Comparison of ENCODE assay signal across 26 cellular contexts in the genomic region with DNA sequence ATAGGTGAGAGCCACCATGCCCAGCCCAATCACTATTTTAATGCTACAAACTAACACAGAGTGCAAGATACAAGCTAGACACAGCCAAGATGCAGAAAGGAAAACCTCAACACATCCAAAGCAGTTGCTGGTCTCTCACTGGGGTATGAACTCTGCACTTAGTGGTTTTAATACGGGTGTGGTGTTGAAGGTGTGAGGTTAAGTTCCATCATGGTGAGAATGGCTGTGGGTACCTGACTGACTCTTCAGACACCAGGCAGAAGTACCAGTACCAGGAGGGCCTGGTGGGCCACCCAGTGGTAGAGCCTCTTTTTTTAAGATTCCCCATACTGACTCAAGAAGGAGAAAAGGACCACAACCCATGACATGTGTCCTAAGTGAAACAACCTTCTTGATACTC. TPM values are rescaled to one million over a fixed set of nuclear protein-coding genes. Genes with fewer than 3 reads are reported as not detected.
DNase-seq lines count a peak whose midpoint lies in the region; ATAC-seq and TF ChIP-seq lines count a peak whose summit lies in the region.
"Had no signal": no experiment of that assay in that cellular context is flagged by ENCODE, and none has a peak within 500 bp of the region (broad histone marks: within the 10 kb centered on the region; RNA-seq: fewer than 3 reads in every experiment).

No MANE protein-coding gene starts in this region.

- H3K9me3 Mint-ChIP-seq in activated naive CD8-positive, alpha-beta T cell treated with anti-CD3 and anti-CD28 coated beads, Interleukin-2, amount 10 ng/mL, durations not matched to agents 7 days and 5 days: no peaks in the 10 kb centered on the region
- H3K9me3 Mint-ChIP-seq in activated naive CD8-positive, alpha-beta T cell treated with anti-CD3 and anti-CD28 coated beads for 36 hours: no peaks in the 10 kb centered on the region
- no peaks in the 10 kb centered on the region for H3K9me3 Mint-ChIP-seq in activated CD8-positive, alpha-beta T cell treated with anti-CD3 and anti-CD28 coated beads for 36 hours
- no peaks in the 10 kb centered on the region for H3K9me3 Mint-ChIP-seq in naive thymus-derived CD4-positive, alpha-beta T cell
- H3K9me3 Mint-ChIP-seq: CD4-positive, alpha-beta memory T cell had no signal

- H3K27me3 ChIP-seq in naive thymus-derived CD4-positive, alpha-beta T cell (ENCODE audit: control insufficient read depth in 2 of 2, insufficient read depth in 2 of 2, low read length in 2 of 2): peaks cover 0 to 4% of the 10 kb centered on the region in 2 donors

- peaks cover 19% of the 10 kb centered on the region for H3K4me1 Mint-ChIP-seq in activated naive CD8-positive, alpha-beta T cell treated with anti-CD3 and anti-CD28 coated beads, Interleukin-2, amount 10 ng/mL, durations not matched to agents 7 days and 5 days
- peaks cover 4% of the 10 kb centered on the region for H3K4me1 Mint-ChIP-seq in activated naive CD8-positive, alpha-beta T cell treated with anti-CD3 and anti-CD28 coated beads for 36 hours
- peaks cover 25% of the 10 kb centered on the region for H3K4me1 Mint-ChIP-seq in activated CD8-positive, alpha-beta T cell treated with anti-CD3 and anti-CD28 coated beads for 36 hours (ENCODE audit: low read depth)
- peaks cover 0 to 10% (median 0%) of the 10 kb centered on the region in 7 donors for H3K4me1 Mint-ChIP-seq in naive thymus-derived CD4-positive, alpha-beta T cell

- H3K36me3 ChIP-seq in naive thymus-derived CD4-positive, alpha-beta T cell (ENCODE audit: control insufficient read depth in 2 of 3, insufficient read depth in 3 of 3, low read length in 3 of 3): no peaks in the 10 kb centered on the region
- H3K36me3 ChIP-seq: BLaER1 treated with 17β-estradiol and CSF1 and Interleukin-3, amounts not matched to agents 10 nM and 100 nM; HAP-1 had no signal

- peaks cover 68% of the 10 kb centered on the region for H3K27me3 Mint-ChIP-seq in activated naive CD8-positive, alpha-beta T cell treated with anti-CD3 and anti-CD28 coated beads, Interleukin-2, amount 10 ng/mL, durations not matched to agents 7 days and 5 days
- H3K27me3 Mint-ChIP-seq in activated naive CD8-positive, alpha-beta T cell treated with anti-CD3 and anti-CD28 coated beads for 36 hours: peaks cover 79% of the 10 kb centered on the region
- H3K27me3 Mint-ChIP-seq in activated CD8-positive, alpha-beta T cell treated with anti-CD3 and anti-CD28 coated beads for 36 hours: peaks cover 29% of the 10 kb centered on the region
- peaks cover 27 to 74% (median 45%) of the 10 kb centered on the region in 5 donors for H3K27me3 Mint-ChIP-seq in naive thymus-derived CD4-positive, alpha-beta T cell

- CTCF ChIA-PET in activated CD8-positive, alpha-beta T cell treated with anti-CD3 and anti-CD28 coated beads for 36 hours (lab: Charles Lee): interaction anchor here (1.0 to 1.4 kb wide), 2 partner anchors 9 to 14 kb away, joined by 3 to 5 read pairs; no protein-coding TSS in a partner anchor
- CTCF ChIA-PET in naive thymus-derived CD4-positive, alpha-beta T cell (lab: Charles Lee): interaction anchor here (0.6 to 2.6 kb wide), 2 partner anchors 190 to 384 kb away, joined by 3 to 11 read pairs; no protein-coding TSS in a partner anchor
- CTCF ChIA-PET in GM10248 (lab: Yijun Ruan, JAX): no interaction called here

- H3K36me3 Mint-ChIP-seq in activated naive CD8-positive, alpha-beta T cell treated with anti-CD3 and anti-CD28 coated beads, Interleukin-2, amount 10 ng/mL, durations not matched to agents 7 days and 5 days: peaks cover 3% of the 10 kb centered on the region
- H3K36me3 Mint-ChIP-seq in activated naive CD8-positive, alpha-beta T cell treated with anti-CD3 and anti-CD28 coated beads for 36 hours: peaks cover 2% of the 10 kb centered on the region
- peaks cover 9% of the 10 kb centered on the region for H3K36me3 Mint-ChIP-seq in activated CD8-positive, alpha-beta T cell treated with anti-CD3 and anti-CD28 coated beads for 36 hours (ENCODE audit: low read depth)
- peaks cover 0 to 6% (median 3%) of the 10 kb centered on the region in 5 donors for H3K36me3 Mint-ChIP-seq in naive thymus-derived CD4-positive, alpha-beta T cell

- H3K4me1 ChIP-seq in naive thymus-derived CD4-positive, alpha-beta T cell (ENCODE audit: control insufficient read depth in 2 of 2, insufficient read depth in 2 of 2, low read length in 2 of 2): no peaks in the 10 kb centered on the region
- H3K4me1 ChIP-seq: HAP-1 had no signal

- ATAC-seq in activated naive CD8-positive, alpha-beta T cell treated with anti-CD3 and anti-CD28 coated beads, Interleukin-2, amount 10 ng/mL, durations not matched to agents 7 days and 5 days (ENCODE audit: low read depth): peak; percentile 68
- ATAC-seq in activated CD8-positive, alpha-beta T cell treated with anti-CD3 and anti-CD28 coated beads for 36 hours: peak; percentile 52
- peak; percentile 22 for ATAC-seq in naive thymus-derived CD4-positive, alpha-beta T cell
- ATAC-seq in GM18907 (IDR thresholded peaks at IDR 0.05; ENCODE audit: unreplicated experiment): no peak
- ATAC-seq: A549, GM12878 had no signal

- H3K27ac Mint-ChIP-seq in activated naive CD8-positive, alpha-beta T cell treated with anti-CD3 and anti-CD28 coated beads, Interleukin-2, amount 10 ng/mL, durations not matched to agents 7 days and 5 days: no peak overlapping the region
- H3K27ac Mint-ChIP-seq in activated naive CD8-positive, alpha-beta T cell treated with anti-CD3 and anti-CD28 coated beads for 36 hours: no peak overlapping the region
- no peak overlapping the region for H3K27ac Mint-ChIP-seq in activated CD8-positive, alpha-beta T cell treated with anti-CD3 and anti-CD28 coated beads for 36 hours
- no peak overlapping the region for H3K27ac Mint-ChIP-seq in naive thymus-derived CD4-positive, alpha-beta T cell
- H3K27ac Mint-ChIP-seq: CD4-positive, alpha-beta memory T cell had no signal

- POLR2A ChIA-PET in activated naive CD8-positive, alpha-beta T cell treated with anti-CD3 and anti-CD28 coated beads, Interleukin-2, amount 10 ng/mL, durations not matched to agents 7 days and 5 days (lab: Charles Lee): interaction anchor here (1.1 kb wide), 1 partner anchor 187 kb away, joined by 5 read pairs; no protein-coding TSS in a partner anchor
- POLR2A ChIA-PET in activated CD8-positive, alpha-beta T cell treated with anti-CD3 and anti-CD28 coated beads for 36 hours (lab: Charles Lee): no interaction called here
- POLR2A ChIA-PET in naive thymus-derived CD4-positive, alpha-beta T cell (lab: Charles Lee): no interaction called here
- POLR2A ChIA-PET in GM10248 (lab: Yijun Ruan, JAX): no interaction called here

- no peak overlapping the region for H3K4me3 Mint-ChIP-seq in activated naive CD8-positive, alpha-beta T cell treated with anti-CD3 and anti-CD28 coated beads, Interleukin-2, amount 10 ng/mL, durations not matched to agents 7 days and 5 days
- H3K4me3 Mint-ChIP-seq in activated naive CD8-positive, alpha-beta T cell treated with anti-CD3 and anti-CD28 coated beads for 36 hours: no peak overlapping the region
- H3K4me3 Mint-ChIP-seq in activated CD8-positive, alpha-beta T cell treated with anti-CD3 and anti-CD28 coated beads for 36 hours: no peak overlapping the region
- no peak overlapping the region for H3K4me3 Mint-ChIP-seq in naive thymus-derived CD4-positive, alpha-beta T cell
- H3K4me3 Mint-ChIP-seq: CD4-positive, alpha-beta memory T cell had no signal

- no peak overlapping the region for H3K27ac ChIP-seq in naive thymus-derived CD4-positive, alpha-beta T cell (ENCODE audit: low read depth, low read length)
- H3K27ac ChIP-seq: A549; BLaER1 treated with 17β-estradiol and CSF1 and Interleukin-3, amounts not matched to agents 10 nM and 100 nM; SK-N-MC had no signal

- DNase-seq in activated naive CD8-positive, alpha-beta T cell treated with anti-CD3 and anti-CD28 coated beads, Interleukin-2, amount 10 ng/mL, durations not matched to agents 7 days and 5 days: no peak
- no peak for DNase-seq in activated naive CD8-positive, alpha-beta T cell treated with anti-CD3 and anti-CD28 coated beads for 36 hours
- DNase-seq in activated CD8-positive, alpha-beta T cell treated with anti-CD3 and anti-CD28 coated beads for 36 hours: no peak
- no peak for DNase-seq in naive thymus-derived CD4-positive, alpha-beta T cell
- no peak for DNase-seq in GM10248 (ENCODE audit: extremely low spot score)
- DNase-seq in NCI-H2029 treated with DMSO at 0.1 percent for 48 hours (lab: John Stamatoyannopoulos, UW): no peak
- DNase-seq: AML-193; CD4-positive, alpha-beta memory T cell; COR-L47; DMS53; GOT3; NCI-H1092 treated with DMSO at 0.1 percent for 48 hours; NCI-H1436 treated with DMSO at 0.1 percent for 48 hours; NCI-H187 treated with DMSO at 0.1 percent for 48 hours; NCI-H2107; NCI-H524 treated with DMSO at 0.1 percent for 48 hours; NCI-H82; SIG-M5 had no signal

- intact Hi-C loops in activated CD8-positive, alpha-beta T cell treated with anti-CD3 and anti-CD28 coated beads for 36 hours (cut with micrococcal nuclease): loop anchor here (5.0 to 10.0 kb wide), 2 partner anchors 180 to 353 kb away; no protein-coding TSS in a partner anchor
- intact Hi-C loops in naive thymus-derived CD4-positive, alpha-beta T cell (cut with micrococcal nuclease): loop anchor here in 1 of 2 donors (1.0 to 5.0 kb wide), 2 partner anchors 190 to 600 kb away; no protein-coding TSS in a partner anchor

- H3K9me3 ChIP-seq in naive thymus-derived CD4-positive, alpha-beta T cell (ENCODE audit: control insufficient read depth in 2 of 3, low read length in 3 of 3): no peaks in the 10 kb centered on the region
- H3K9me3 ChIP-seq: A549, HAP-1 had no signal

- H3K4me3 ChIP-seq in naive thymus-derived CD4-positive, alpha-beta T cell (ENCODE audit: low read length): no peak overlapping the region
- H3K4me3 ChIP-seq: A549; BLaER1 treated with 17β-estradiol and CSF1 and Interleukin-3, amounts not matched to agents 10 nM and 100 nM; GM12878; HAP-1; SK-N-MC had no signal

- TF ChIP-seq CTCF in activated CD8-positive, alpha-beta T cell treated with anti-CD3 and anti-CD28 coated beads for 36 hours (IDR thresholded peaks at IDR 0.05): no peak
- TF ChIP-seq CTCF in GM10248 (IDR thresholded peaks at IDR 0.05; ENCODE audit: control extremely low read depth, extremely low read depth, low read depth, missing control alignments): no peak

RNA-seq across cellular contexts. Expression of a gene that starts 13.0 kb away (rescaled TPM):
- total RNA-seq in activated naive CD8-positive, alpha-beta T cell treated with anti-CD3 and anti-CD28 coated beads, Interleukin-2, amount 10 ng/mL, durations not matched to agents 7 days and 5 days: 1 to 10 TPM; 1.0 to 1.6 TPM
- total RNA-seq in activated naive CD8-positive, alpha-beta T cell treated with anti-CD3 and anti-CD28 coated beads for 36 hours: 1 to 10 TPM; 1.0 to 1.3 TPM
- total RNA-seq in activated CD8-positive, alpha-beta T cell treated with anti-CD3 and anti-CD28 coated beads for 36 hours: 1 to 10 TPM; 1.7 to 2.0 TPM
- total RNA-seq in naive thymus-derived CD4-positive, alpha-beta T cell: 1 to 10 TPM in 3 of 5 experiments, under 1 TPM in 2; 0.13 to 2.0 (median 1.5) TPM
- polyA plus RNA-seq in naive thymus-derived CD4-positive, alpha-beta T cell: not detected
- total RNA-seq: G401, HT-29 had no signal
- polyA plus RNA-seq: A549; CD4-positive, alpha-beta memory T cell had no signal

RNA-seq across cellular contexts. Expression of a gene that starts 14.8 kb away (rescaled TPM):
- 100 to 1,000 TPM; 912 to 979 TPM for total RNA-seq in activated naive CD8-positive, alpha-beta T cell treated with anti-CD3 and anti-CD28 coated beads, Interleukin-2, amount 10 ng/mL, durations not matched to agents 7 days and 5 days
- 100 to 1,000 TPM; 779 to 785 TPM for total RNA-seq in activated naive CD8-positive, alpha-beta T cell treated with anti-CD3 and anti-CD28 coated beads for 36 hours
- total RNA-seq in activated CD8-positive, alpha-beta T cell treated with anti-CD3 and anti-CD28 coated beads for 36 hours: 100 to 1,000 TPM; 703 to 723 TPM
- total RNA-seq in naive thymus-derived CD4-positive, alpha-beta T cell: 100 to 1,000 TPM; 694 to 907 (median 775) TPM
- 100 to 1,000 TPM; 147 to 221 TPM for polyA plus RNA-seq in naive thymus-derived CD4-positive, alpha-beta T cell
